In the genomic region with DNA sequence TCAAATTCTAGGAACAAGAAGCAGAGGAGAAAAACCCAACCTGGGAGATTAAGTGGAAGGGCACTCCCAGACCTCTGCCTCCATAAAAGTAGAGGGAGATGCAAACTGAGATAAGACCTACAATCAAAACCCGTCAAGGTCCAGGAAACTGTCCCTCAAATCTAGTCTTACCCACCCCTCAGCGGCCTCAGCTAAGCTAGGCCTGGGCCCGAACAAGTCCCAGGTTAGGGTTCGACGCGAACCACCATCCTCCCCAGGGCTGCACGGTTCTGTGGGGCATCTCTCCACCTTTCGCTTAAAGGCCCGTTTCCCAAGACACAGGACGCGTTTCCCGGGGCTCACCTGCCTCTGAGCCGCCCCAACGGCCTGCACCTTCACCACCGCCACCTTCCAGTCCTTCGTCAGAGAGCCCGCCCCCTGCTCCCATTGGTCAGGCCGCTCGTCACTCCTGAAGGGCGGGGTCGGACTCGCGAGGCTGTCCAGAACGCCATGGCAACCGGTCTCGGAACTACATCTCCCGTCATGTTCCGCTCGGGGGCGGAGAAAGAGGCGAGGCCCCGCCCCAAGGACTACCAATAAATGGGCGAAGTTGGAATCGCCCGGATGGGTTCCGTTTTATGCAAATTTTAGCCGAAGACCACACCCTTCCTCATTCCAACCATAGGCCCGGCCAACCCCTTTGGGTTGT, we compare ENCODE assay signal across 8 cellular contexts. TPM values are rescaled to one million over a fixed set of nuclear protein-coding genes. Genes with fewer than 3 reads are reported as not detected.
A peak's percentile ranks its signal among the peaks of the same experiment; 100 is the strongest.
DNase-seq lines count a peak whose midpoint lies in the region; TF ChIP-seq lines count a peak whose summit lies in the region.

Gene CRYZL1 (minus strand): TSS at position 403 of the 688 bp plus-strand sequence. CDS start 10,190 bp downstream, outside the sequence.

- H2AFZ ChIP-seq in neuron (ENCODE audit: low read depth, low read length): peak within 1 kb of the TSS; percentile 41

- CTCF ChIA-PET in HEK293T (lab: Yijun Ruan, JAX): no interaction called here

- peak within 1 kb of the TSS; percentile 43 to 87 (median 84) for H3K9ac ChIP-seq in subcutaneous abdominal adipose tissue (ENCODE audit: low read length in 5 of 5)

- H3K9me3 ChIP-seq in neuron (ENCODE audit: low read length) (no peaks in the 10 kb centered on the region), subcutaneous abdominal adipose tissue (ENCODE audit: control insufficient read depth in 5 of 5, low read length in 5 of 5) (no peaks in the 10 kb centered on the region)

- POLR2A ChIA-PET in HEK293T (lab: Yijun Ruan, JAX): interaction anchor here (0.8 to 1.5 kb wide), 4 partner anchors 10 to 208 kb away, joined by 3 to 4 read pairs (median 4); partner anchors contain the start of gene DONSON

- peaks cover 13% of the 10 kb centered on the region for H3K36me3 ChIP-seq in neuron (ENCODE audit: insufficient read depth, low read length)
- H3K36me3 ChIP-seq in subcutaneous abdominal adipose tissue (ENCODE audit: control insufficient read depth in 5 of 5, insufficient read depth in 5 of 5, low read length in 5 of 5): no peaks in the 10 kb centered on the region

- DNase-seq in GF-D8 (lab: John Stamatoyannopoulos, UW): peak; percentile 99
- DNase-seq in HEK293T (ENCODE audit: extremely low spot score): peak; percentile 99
- peak; percentile 100 for DNase-seq in MV-4-11 (lab: John Stamatoyannopoulos, UW)
- DNase-seq in SK-MEL-5 (ENCODE audit: low read depth, low spot score): peak; percentile 99
- peak; percentile 100 for DNase-seq in activated naive CD4-positive, alpha-beta T cell treated with Interleukin-2 at 50 U/mL for 16 hours
- DNase-seq in foreskin melanocyte: peak; percentile 99

- peak within 1 kb of the TSS; percentile 90 for H3K27ac ChIP-seq in subcutaneous abdominal adipose tissue (ENCODE audit: low read depth, low read length)

- H3K4me3 ChIP-seq in neuron (ENCODE audit: low read length): peak within 1 kb of the TSS; percentile 70
- peak within 1 kb of the TSS; percentile 87 to 95 (median 94) for H3K4me3 ChIP-seq in subcutaneous abdominal adipose tissue (ENCODE audit: low read depth in 1 of 5, low read length in 5 of 5)

- H3K27me3 ChIP-seq in neuron (ENCODE audit: insufficient read depth, low read length): no peaks in the 10 kb centered on the region
- H3K27me3 ChIP-seq in subcutaneous abdominal adipose tissue (ENCODE audit: control insufficient read depth in 5 of 5, insufficient read depth in 4 of 5, low read length in 5 of 5): no peaks in the 10 kb centered on the region

- peaks cover 14% of the 10 kb centered on the region for H3K4me1 ChIP-seq in neuron (ENCODE audit: insufficient read depth, low read length)
- peaks cover 5 to 44% (median 36%) of the 10 kb centered on the region in 5 donors for H3K4me1 ChIP-seq in subcutaneous abdominal adipose tissue (ENCODE audit: control insufficient read depth in 5 of 5, insufficient read depth in 5 of 5, low read length in 5 of 5)

- in situ Hi-C loops in SK-MEL-5 (cut with HindIII; ENCODE audit: low pct_unique_long_range_greater_than_20kb, low sequenced_read_pairs): no loop called here

TF ChIP-seq in HEK293T, 16 proteins besides CTCF, POLR2A, EP300 and RAD21:
- TF ChIP-seq SUZ12 (IDR thresholded peaks at IDR 0.05) (no peak), PKNOX1 (IDR thresholded peaks at IDR 0.05) (peak; percentile 99), FOXK2 (IDR thresholded peaks at IDR 0.05) (no peak), L3MBTL2 (conservative IDR thresholded peaks at IDR 0.05) (peak; percentile 63), HDGF (IDR thresholded peaks at IDR 0.05; ENCODE audit: borderline replicate concordance) (peak; percentile 84; the same call in 1 of the 2 replicates)

RNA-seq across cellular contexts. Expression of gene CRYZL1, which starts in this region (rescaled TPM):
- total RNA-seq in SK-MEL-5 (2014; rRNA removed; shearing (Covaris generic)): 7.7 and 15.2 TPM in 2 replicates
- 13.0 and 21.8 TPM in 2 replicates for polyA plus RNA-seq in SK-MEL-5 (2015; cell fraction: cytosol; rRNA removed)
- 39.6 and 68.8 TPM in 2 replicates for polyA plus RNA-seq in SK-MEL-5 (2015; cell fraction: nucleus; rRNA removed)

Comparison
In these comparisons a context has a peak if more than half of its experiments do, and no peak if none do; other contexts are left out.
1. Peak in every context shown above with its lines: DNase-seq, H3K4me3 ChIP-seq and H3K27ac ChIP-seq.